Comparison of ENCODE assay signal across 18 cellular contexts in the genomic region with DNA sequence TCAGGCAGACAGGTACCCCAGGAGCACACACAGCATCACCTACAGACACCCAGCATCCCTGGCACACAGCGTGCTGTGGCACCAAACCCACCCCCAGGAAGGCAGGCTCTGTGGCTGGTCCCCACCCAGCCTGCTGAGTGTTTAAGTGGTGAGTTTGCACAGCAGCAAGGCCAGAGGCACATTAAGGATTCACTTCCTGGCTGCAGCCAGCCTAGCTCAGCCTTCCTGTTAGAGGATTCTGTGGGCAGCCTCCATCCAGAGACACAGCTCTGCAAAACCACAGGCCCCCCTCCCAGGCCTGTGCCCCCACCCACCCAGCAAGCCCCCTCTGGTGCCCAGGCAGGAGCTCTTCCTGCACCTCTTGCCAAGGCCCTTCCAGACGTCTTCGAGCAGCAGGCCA.
DNase-seq lines count a peak whose midpoint lies in the region; TF ChIP-seq lines count a peak whose summit lies in the region.
"Had no signal": no experiment of that assay in that cellular context is flagged by ENCODE, and none has a peak within 500 bp of the region (broad histone marks: within the 10 kb centered on the region; RNA-seq: fewer than 3 reads in every experiment).

No MANE protein-coding gene starts in this region.

- H3K9ac ChIP-seq in SK-N-MC (ENCODE audit: insufficient read length), result no peak overlapping the region
- H3K9ac ChIP-seq: neural progenitor cell had no signal

- H3K9me3 ChIP-seq in SK-N-MC (ENCODE audit: low read depth, low read length), result no peaks in the 10 kb centered on the region
- H3K9me3 ChIP-seq: lower lobe of right lung, upper lobe of left lung had no signal

- no peaks in the 10 kb centered on the region for H3K36me3 ChIP-seq in SK-N-MC (ENCODE audit: insufficient read depth, low read length)
- H3K36me3 ChIP-seq: lower lobe of right lung, neural progenitor cell, upper lobe of left lung had no signal

- peak; percentile 39 for DNase-seq in AG10803 (ENCODE audit: low read depth)
- peak; percentile 70 for DNase-seq in GDM1 (lab: John Stamatoyannopoulos, UW)
- peak; percentile 40 for DNase-seq in SK-N-MC (ENCODE audit: low read depth, low spot score)
- DNase-seq in foreskin melanocyte, result peak; percentile 24
- DNase-seq in NAMALWA (ENCODE audit: low spot score), result no peak
- no peak for DNase-seq in OCI-M1 (lab: John Stamatoyannopoulos, UW)
- no peak for DNase-seq in NCI-H345 (lab: John Stamatoyannopoulos, UW)
- DNase-seq in inferior parietal cortex (ENCODE audit: extremely low spot score), result no peak
- DNase-seq: activated CD8-positive, alpha-beta memory T cell treated with anti-CD3 and anti-CD28 coated beads for 24 hours; activated naive CD4-positive, alpha-beta T cell treated with anti-CD3 and anti-CD28 coated beads for 36 hours; C1 segment of cervical spinal cord; hypothalamus; lower lobe of right lung; NCI-H1694 treated with DMSO at 0.1 percent for 48 hours; NCI-H82; stimulated activated CD4-positive, alpha-beta T cell treated with anti-CD3 and anti-CD28 coated beads, Interleukin-4, amount 100 ng/mL, for 4 hours; upper lobe of left lung had no signal

- TF ChIP-seq CTCF in AG10803 (conservative IDR thresholded peaks at IDR 0.05; ENCODE audit: low read length), result no peak

- H3K4me3 ChIP-seq in AG10803 (ENCODE audit: low read length), result no peak overlapping the region
- H3K4me3 ChIP-seq in SK-N-MC, result no peak overlapping the region; the same call in 1 of the 2 replicates
- H3K4me3 ChIP-seq: lower lobe of right lung, neural progenitor cell, upper lobe of left lung had no signal

- H3K27ac ChIP-seq in SK-N-MC, result peak overlapping the region; percentile 87
- H3K27ac ChIP-seq: lower lobe of right lung, neural progenitor cell, upper lobe of left lung had no signal

Comparison
In these comparisons a context has a peak if more than half of its experiments do, and no peak if none do; other contexts are left out.
1. DNase-seq: peak in AG10803 (single experiment), GDM1 (single experiment), SK-N-MC (single experiment) and foreskin melanocyte (single experiment); none in NAMALWA (single experiment), OCI-M1 (single experiment), NCI-H345 (single experiment) and inferior parietal cortex (single experiment).